In genomic region chr5:172778223-172778814, GRCh38 we compare ENCODE assay signal across 1 cellular context.
TF ChIP-seq lines count a peak whose summit lies in the region.

No MANE protein-coding gene starts in this region.

TF ChIP-seq in HepG2, 621 proteins besides CTCF, POLR2A, EP300 and RAD21 (continued from another document and continues in another):
- TF ChIP-seq ZBTB40 (IDR thresholded peaks at IDR 0.05): no peak
- TF ChIP-seq ZBTB40 (CRISPR knock-in tag; IDR thresholded peaks at IDR 0.05): peak; percentile 94
- no peak for TF ChIP-seq STAT6 (CRISPR knock-in tag; IDR thresholded peaks at IDR 0.05; ENCODE audit: borderline replicate concordance)
- no peak for TF ChIP-seq RFXANK (CRISPR knock-in tag; IDR thresholded peaks at IDR 0.05)
- TF ChIP-seq MXD1 (CRISPR knock-in tag; IDR thresholded peaks at IDR 0.05): no peak
- no peak for TF ChIP-seq FOXA1 (IDR thresholded peaks at IDR 0.05)
- peak; percentile 43; the same call in 1 of the 2 replicates for TF ChIP-seq FOXA1 (CRISPR knock-in tag; IDR thresholded peaks at IDR 0.05)
- TF ChIP-seq ZNF772 (CRISPR knock-in tag; IDR thresholded peaks at IDR 0.05): no peak
- peak; percentile 34; the same call in 1 of the 2 replicates for TF ChIP-seq POLR2AphosphoS5 (IDR thresholded peaks at IDR 0.05; ENCODE audit: low read depth, low read length)
- peak; percentile 96 for TF ChIP-seq ARID5B (CRISPR knock-in tag; IDR thresholded peaks at IDR 0.05)
- peak; percentile 94 for TF ChIP-seq ATF2 (CRISPR knock-in tag; IDR thresholded peaks at IDR 0.05)
- TF ChIP-seq TFDP1 (CRISPR knock-in tag; IDR thresholded peaks at IDR 0.05; ENCODE audit: borderline replicate concordance): peak; percentile 42; the same call in 1 of the 2 replicates
- TF ChIP-seq FLYWCH1 (CRISPR knock-in tag; IDR thresholded peaks at IDR 0.05): no peak
- no peak for TF ChIP-seq PRDM4 (CRISPR knock-in tag; IDR thresholded peaks at IDR 0.05; ENCODE audit: borderline replicate concordance)
- TF ChIP-seq KDM5B (CRISPR knock-in tag; IDR thresholded peaks at IDR 0.05; ENCODE audit: borderline replicate concordance): no peak
- TF ChIP-seq ZMYM4 (CRISPR knock-in tag; IDR thresholded peaks at IDR 0.05): peak; percentile 55; the same call in 1 of the 2 replicates
- no peak; the same call in 1 of the 2 replicates for TF ChIP-seq ZNF143 (CRISPR knock-in tag; IDR thresholded peaks at IDR 0.05)
- no peak for TF ChIP-seq SNAPC4 (CRISPR knock-in tag; IDR thresholded peaks at IDR 0.05)
- TF ChIP-seq CHD4 (IDR thresholded peaks at IDR 0.05; ENCODE audit: borderline replicate concordance, low read length): no peak
- no peak for TF ChIP-seq ESRRA (CRISPR knock-in tag; IDR thresholded peaks at IDR 0.05; ENCODE audit: low read depth)
- no peak for TF ChIP-seq ZNF124 (CRISPR knock-in tag; IDR thresholded peaks at IDR 0.05)
- 0 out of 2 replicates have a peak, but pooled peaks have one; percentile 28 for TF ChIP-seq ZZZ3 (CRISPR knock-in tag; IDR thresholded peaks at IDR 0.05; ENCODE audit: borderline replicate concordance)
- peak; percentile 93 for TF ChIP-seq ATF3 (CRISPR knock-in tag; IDR thresholded peaks at IDR 0.05)
